Comparison of ENCODE assay signal across 36 cellular contexts in genomic region chr11:132627981-132628380, GRCh38.
"Had no signal": no experiment of that assay in that cellular context is flagged by ENCODE, and none has a peak within 500 bp of the region (broad histone marks: within the 10 kb centered on the region; RNA-seq: fewer than 3 reads in every experiment).

No MANE protein-coding gene starts in this region.

- H3K27ac Mint-ChIP-seq: activated B cell treated with CpG ODN at 0.5 μM for 24 hours; activated CD4-positive, alpha-beta memory T cell treated with anti-CD3 and anti-CD28 coated beads for 36 hours; activated CD4-positive, alpha-beta T cell treated with anti-CD3 and anti-CD28 coated beads, Interleukin-2, amount 10 ng/mL, durations not matched to agents 24 days and 14 days; activated CD8-positive, alpha-beta T cell treated with anti-CD3 and anti-CD28 coated beads for 36 hours; activated naive CD4-positive, alpha-beta T cell treated with anti-CD3 and anti-CD28 coated beads for 36 hours; activated naive CD4-positive, alpha-beta T cell treated with anti-CD3 and anti-CD28 coated beads, Interleukin-2, amount 50 U/mL, for 72 hours; activated naive CD8-positive, alpha-beta T cell treated with anti-CD3 and anti-CD28 coated beads for 36 hours; activated T-cell treated with anti-CD3 and anti-CD28 coated beads, Interleukin-2, amount 50 U/mL, for 72 hours; activated T-helper 1 cell treated with anti-CD3 and anti-CD28 coated beads, Interleukin-12 subunit alpha, Interleukin-12 subunit beta, Interleukin-2, Interleukin-4 antibody, amounts not matched to agents 30 ng/mL and 10 ng/mL and 1 ng/mL, durations not matched to agents 14 hours and 24 hours and 36 hours; activated T-helper 17 cell treated with anti-CD3 and anti-CD28 coated beads, Interleukin-2, amount 50 U/mL, for 72 hours; T-cell; T-helper 1 cell treated with Interleukin-12 subunit alpha and Interleukin-12 subunit beta and Interleukin-4 antibody, amounts not matched to agents 30 μg/mL and 1 μg/mL, for 36 hours; T-helper 2 cell treated with Interferon-gamma antibody and Interleukin-4, amounts not matched to agents 5 μg/mL and 100 μg/mL, for 36 hours had no signal

- H3K9me3 Mint-ChIP-seq: activated CD4-positive, alpha-beta memory T cell treated with anti-CD3 and anti-CD28 coated beads for 36 hours; activated CD4-positive, alpha-beta T cell treated with anti-CD3 and anti-CD28 coated beads, Interleukin-2, amount 10 ng/mL, durations not matched to agents 24 days and 14 days; activated CD8-positive, alpha-beta T cell treated with anti-CD3 and anti-CD28 coated beads for 36 hours; activated naive CD8-positive, alpha-beta T cell treated with anti-CD3 and anti-CD28 coated beads for 36 hours; activated T-helper 1 cell treated with anti-CD3 and anti-CD28 coated beads, Interleukin-12 subunit alpha, Interleukin-12 subunit beta, Interleukin-2, Interleukin-4 antibody, amounts not matched to agents 30 ng/mL and 10 ng/mL and 1 ng/mL, durations not matched to agents 14 hours and 24 hours and 36 hours; activated T-helper 17 cell treated with anti-CD3 and anti-CD28 coated beads, Interleukin-2, amount 50 U/mL, for 72 hours had no signal

- H3K4me1 ChIP-seq: adrenal gland had no signal

- H3K36me3 ChIP-seq: adrenal gland, cardiac muscle cell had no signal

- H3K27me3 Mint-ChIP-seq: activated B cell treated with CpG ODN at 0.5 μM for 24 hours; activated CD4-positive, alpha-beta memory T cell treated with anti-CD3 and anti-CD28 coated beads for 36 hours; activated CD4-positive, alpha-beta T cell treated with anti-CD3 and anti-CD28 coated beads, Interleukin-2, amount 10 ng/mL, durations not matched to agents 24 days and 14 days; activated naive CD8-positive, alpha-beta T cell treated with anti-CD3 and anti-CD28 coated beads for 36 hours; brain; central memory CD8-positive, alpha-beta T cell; T-cell had no signal

- H3K4me3 Mint-ChIP-seq: activated B cell treated with CpG ODN at 0.5 μM for 24 hours; activated CD4-positive, alpha-beta memory T cell treated with anti-CD3 and anti-CD28 coated beads for 36 hours; activated CD4-positive, alpha-beta T cell treated with anti-CD3 and anti-CD28 coated beads, Interleukin-2, amount 10 ng/mL, durations not matched to agents 24 days and 14 days; activated CD8-positive, alpha-beta T cell treated with anti-CD3 and anti-CD28 coated beads for 36 hours; activated naive CD4-positive, alpha-beta T cell treated with anti-CD3 and anti-CD28 coated beads for 36 hours; activated naive CD8-positive, alpha-beta T cell treated with anti-CD3 and anti-CD28 coated beads for 36 hours; activated T-cell treated with anti-CD3 and anti-CD28 coated beads, Interleukin-2, amount 50 U/mL, for 4 hours; activated T-cell treated with anti-CD3 and anti-CD28 coated beads, Interleukin-2, amount 50 U/mL, for 72 hours; activated T-helper 1 cell treated with anti-CD3 and anti-CD28 coated beads, Interleukin-12 subunit alpha, Interleukin-12 subunit beta, Interleukin-2, Interleukin-4 antibody, amounts not matched to agents 30 ng/mL and 10 ng/mL and 1 ng/mL, durations not matched to agents 14 hours and 24 hours and 36 hours; activated T-helper 17 cell treated with anti-CD3 and anti-CD28 coated beads, Interleukin-2, amount 50 U/mL, for 72 hours; brain; central memory CD8-positive, alpha-beta T cell; T-cell; T-helper 1 cell treated with Interleukin-12 subunit alpha and Interleukin-12 subunit beta and Interleukin-4 antibody, amounts not matched to agents 30 μg/mL and 1 μg/mL, for 36 hours; T-helper 2 cell treated with Interferon-gamma antibody and Interleukin-4, amounts not matched to agents 5 μg/mL and 100 μg/mL, for 36 hours had no signal

- H3K4me3 ChIP-seq: adrenal gland, cardiac muscle cell had no signal

- H3K4me1 Mint-ChIP-seq: activated B cell treated with CpG ODN at 0.5 μM for 24 hours; activated CD4-positive, alpha-beta T cell treated with anti-CD3 and anti-CD28 coated beads, Interleukin-2, amount 10 ng/mL, durations not matched to agents 24 days and 14 days; activated naive CD8-positive, alpha-beta T cell treated with anti-CD3 and anti-CD28 coated beads for 36 hours; activated T-helper 17 cell treated with anti-CD3 and anti-CD28 coated beads, Interleukin-2, amount 50 U/mL, for 72 hours; central memory CD8-positive, alpha-beta T cell; T-cell had no signal

- H3K36me3 Mint-ChIP-seq: activated CD4-positive, alpha-beta memory T cell treated with anti-CD3 and anti-CD28 coated beads for 36 hours; activated naive CD4-positive, alpha-beta T cell treated with anti-CD3 and anti-CD28 coated beads, Interleukin-2, amount 50 U/mL, for 72 hours; activated naive CD8-positive, alpha-beta T cell treated with anti-CD3 and anti-CD28 coated beads for 36 hours; T-cell had no signal

- H3K9me3 ChIP-seq: adrenal gland had no signal

- H3K27ac ChIP-seq: adrenal gland, cardiac muscle cell, VCaP had no signal

- DNase-seq: activated B cell treated with CpG ODN at 0.5 μM for 24 hours; activated CD4-positive, alpha-beta memory T cell treated with anti-CD3 and anti-CD28 coated beads for 36 hours; activated CD4-positive, alpha-beta T cell treated with anti-CD3 and anti-CD28 coated beads for 4 hours; activated CD4-positive, alpha-beta T cell treated with anti-CD3 and anti-CD28 coated beads, Interleukin-2, amount 10 ng/mL, durations not matched to agents 24 days and 14 days; activated CD4-positive, alpha-beta T cell treated with anti-CD3 and anti-CD28 coated beads, Interleukin-2, amount 50 U/mL, for 1 hour; activated CD4-positive, alpha-beta T cell treated with anti-CD3 and anti-CD28 coated beads, Interleukin-2, amount 50 U/mL, for 4 hours; activated CD4-positive, CD25-positive, alpha-beta regulatory T cell treated with anti-CD3 and anti-CD28 coated beads, Interleukin-2, amount 50 U/mL, for 72 hours; activated CD8-positive, alpha-beta memory T cell treated with anti-CD3 and anti-CD28 coated beads, Interleukin-2, amount 50 U/mL, for 4 hours; activated CD8-positive, alpha-beta T cell treated with anti-CD3 and anti-CD28 coated beads for 36 hours; activated effector memory CD4-positive, alpha-beta T cell treated with anti-CD3 and anti-CD28 coated beads, Interleukin-2, amount 50 U/mL, for 16 hours; activated gamma-delta T cell treated with Interleukin-2 at 50 U/mL for 16 hours; activated naive CD4-positive, alpha-beta T cell; activated naive CD4-positive, alpha-beta T cell treated with anti-CD3 and anti-CD28 coated beads for 36 hours; activated naive CD4-positive, alpha-beta T cell treated with anti-CD3 and anti-CD28 coated beads, Interleukin-2, amount 50 U/mL, for 16 hours; activated naive CD8-positive, alpha-beta T cell treated with anti-CD3 and anti-CD28 coated beads for 36 hours; activated T-cell treated with anti-CD3 and anti-CD28 coated beads for 4 hours; activated T-cell treated with anti-CD3 and anti-CD28 coated beads, Interleukin-2, amount 50 U/mL, for 1 hour; activated T-cell treated with anti-CD3 and anti-CD28 coated beads, Interleukin-2, amount 50 U/mL, for 4 hours; activated T-cell treated with anti-CD3 and anti-CD28 coated beads, Interleukin-2, amount 50 U/mL, for 72 hours; adrenal gland; amniotic stem cell; aorta; T-cell; T-helper 2 cell; T-helper 9 cell had no signal

- FAIRE-seq: bronchial epithelial cell, TTC549 had no signal

- ATAC-seq: activated CD8-positive, alpha-beta T cell treated with anti-CD3 and anti-CD28 coated beads for 36 hours; activated naive CD4-positive, alpha-beta T cell treated with anti-CD3 and anti-CD28 coated beads, Interleukin-2, amount 50 U/mL, for 72 hours; activated T-cell treated with anti-CD3 and anti-CD28 coated beads, Interleukin-2, amount 50 U/mL, for 4 hours; activated T-cell treated with anti-CD3 and anti-CD28 coated beads, Interleukin-2, amount 50 U/mL, for 72 hours; activated T-helper 17 cell treated with anti-CD3 and anti-CD28 coated beads, Interleukin-2, amount 50 U/mL, for 72 hours; T-cell had no signal

- H3K27me3 ChIP-seq: adrenal gland, cardiac muscle cell had no signal
